In genomic region chr2:120914839-120915521, GRCh38 we compare ENCODE assay signal across 9 cellular contexts.
A peak's percentile ranks its signal among the peaks of the same experiment; 100 is the strongest.
DNase-seq lines count a peak whose midpoint lies in the region; ATAC-seq and TF ChIP-seq lines count a peak whose summit lies in the region.
"Had no signal": no experiment of that assay in that cellular context is flagged by ENCODE, and none has a peak within 500 bp of the region (broad histone marks: within the 10 kb centered on the region; RNA-seq: fewer than 3 reads in every experiment).

No MANE protein-coding gene starts in this region.

- no peaks in the 10 kb centered on the region for H3K4me1 Mint-ChIP-seq in activated T-cell treated with anti-CD3 and anti-CD28 coated beads, Interleukin-2, amount 50 U/mL, for 4 hours (ENCODE audit: low read depth)

- no peaks in the 10 kb centered on the region for H3K79me2 ChIP-seq in trophoblast cell (ENCODE audit: control insufficient read depth, insufficient read depth, low read length, poor library complexity)

- H3K36me3 Mint-ChIP-seq in activated T-cell treated with anti-CD3 and anti-CD28 coated beads, Interleukin-2, amount 50 U/mL, for 4 hours (ENCODE audit: insufficient read depth), result no peaks in the 10 kb centered on the region

- intact Hi-C loops in heart right ventricle (cut with DNase I), result loop anchor here in 3 of 10 donors (5.0 to 10.0 kb wide), 2 partner anchors 88 to 180 kb away; partner anchors contain the start of gene GLI2 (in 2 of the 3)
- intact Hi-C loops in gastrocnemius medialis (cut with DNase I; ENCODE audit: low total_unique reads), result loop anchor here (2.0 kb wide), 3 partner anchors 22 to 48 kb away; no protein-coding TSS in a partner anchor

- H3K9ac ChIP-seq in trophoblast cell (ENCODE audit: low read length), result no peak overlapping the region

- H3K9me3 Mint-ChIP-seq in activated T-cell treated with anti-CD3 and anti-CD28 coated beads, Interleukin-2, amount 50 U/mL, for 4 hours, result no peaks in the 10 kb centered on the region

- no peak for TF ChIP-seq POLR2A in gastrocnemius medialis (IDR thresholded peaks at IDR 0.05)

- H3K4me3 Mint-ChIP-seq in activated T-cell treated with anti-CD3 and anti-CD28 coated beads, Interleukin-2, amount 50 U/mL, for 4 hours, result no peak overlapping the region

- no peak overlapping the region for H2BK12ac ChIP-seq in trophoblast cell (ENCODE audit: low read length)

- H2BK5ac ChIP-seq in trophoblast cell (ENCODE audit: low read depth, low read length, poor library complexity), result no peak overlapping the region

- H3K4me2 ChIP-seq in trophoblast cell (ENCODE audit: low read length), result no peak overlapping the region

- H3K36me3 ChIP-seq in heart right ventricle (no peaks in the 10 kb centered on the region), gastrocnemius medialis (no peaks in the 10 kb centered on the region), trophoblast cell (ENCODE audit: control insufficient read depth in 1 of 2, insufficient read depth in 2 of 2, low read length in 2 of 2) (no peaks in the 10 kb centered on the region)

- in situ Hi-C loops in gastrocnemius medialis (cut with MboI; ENCODE audit: low sequenced_read_pairs in 4 of 4), result no loop called here

- H2BK120ac ChIP-seq in trophoblast cell (ENCODE audit: insufficient read depth, low read length, poor library complexity), result no peak overlapping the region

- DNase-seq in GOT3 (lab: John Stamatoyannopoulos, UW) (peak; percentile 20), amniotic stem cell (lab: John Stamatoyannopoulos, UW) (peak; percentile 56), heart right ventricle (peak; percentile 84 to 85), gastrocnemius medialis (peak; percentile 88 to 91), trophoblast cell (no peak)
- no peak for DNase-seq in activated T-cell treated with anti-CD3 and anti-CD28 coated beads, Interleukin-2, amount 50 U/mL, for 4 hours
- DNase-seq: stimulated activated CD4-positive, alpha-beta T cell treated with anti-CD3 and anti-CD28 coated beads, Interleukin-4, amount 100 ng/mL, for 1 hour had no signal

- TF ChIP-seq CTCF in heart right ventricle (IDR thresholded peaks at IDR 0.05) (peak in 5 of 9 donors; percentile 12 to 47 (median 43)), gastrocnemius medialis (IDR thresholded peaks at IDR 0.05 in 4 of 5, conservative IDR thresholded peaks at IDR 0.05 in 1 of 5) (peak in 4 of 5 experiments; percentile 21 to 47 (median 36))

- H3K27ac ChIP-seq in heart right ventricle, result peak overlapping the region; percentile 21 to 81 (median 74)
- peak overlapping the region; percentile 31 to 63 (median 49) for H3K27ac ChIP-seq in gastrocnemius medialis
- H3K27ac ChIP-seq in trophoblast cell (ENCODE audit: low read depth, low read length), result no peak overlapping the region

- ATAC-seq in heart right ventricle, result peak; percentile 79 to 91 (median 86)
- ATAC-seq in gastrocnemius medialis, result peak; percentile 93 to 95
- no peak for ATAC-seq in HG02571 (IDR thresholded peaks at IDR 0.05; ENCODE audit: unreplicated experiment)
- ATAC-seq in activated T-cell treated with anti-CD3 and anti-CD28 coated beads, Interleukin-2, amount 50 U/mL, for 4 hours, result no peak
- no peak for ATAC-seq in GM19463 (IDR thresholded peaks at IDR 0.05; ENCODE audit: unreplicated experiment)

- H3K23ac ChIP-seq in trophoblast cell (ENCODE audit: low read length), result no peak overlapping the region

- H3K4me3 ChIP-seq in heart right ventricle, result no peak overlapping the region
- H3K4me3 ChIP-seq in gastrocnemius medialis, result no peak overlapping the region
- no peak overlapping the region for H3K4me3 ChIP-seq in trophoblast cell (ENCODE audit: low read depth, low read length)

- no peak overlapping the region for H2AK5ac ChIP-seq in trophoblast cell (ENCODE audit: low read length)

- H3K4me1 ChIP-seq in heart right ventricle (peaks cover 19 to 52% (median 37%) of the 10 kb centered on the region in 9 donors), gastrocnemius medialis (peaks cover 25 to 32% of the 10 kb centered on the region in 2 donors), trophoblast cell (ENCODE audit: control insufficient read depth in 1 of 2, insufficient read depth in 2 of 2, low read length in 2 of 2) (peaks cover 14 to 23% of the 10 kb centered on the region in 2 experiments)

- H3K27me3 ChIP-seq in heart right ventricle, result no peaks in the 10 kb centered on the region
- H3K27me3 ChIP-seq in gastrocnemius medialis, result no peaks in the 10 kb centered on the region
- no peaks in the 10 kb centered on the region for H3K27me3 ChIP-seq in trophoblast cell (ENCODE audit: insufficient read depth, low read length)

- WGBS in heart right ventricle, 2 donors, result 8 to 16% methylated on average over 17 of the region's 17 CpGs
- WGBS in trophoblast cell (ENCODE audit: extremely low coverage, insufficient coverage, insufficient read length), result no CpG with 5 or more reads among the region's 17 CpGs

- no peaks in the 10 kb centered on the region for H3K9me3 ChIP-seq in heart right ventricle
- no peaks in the 10 kb centered on the region for H3K9me3 ChIP-seq in gastrocnemius medialis
- peaks cover 8% of the 10 kb centered on the region for H3K9me3 ChIP-seq in trophoblast cell (ENCODE audit: insufficient read depth, low read depth, low read length)

- H3K14ac ChIP-seq in trophoblast cell (ENCODE audit: low read length), result no peak overlapping the region

- H3K27me3 Mint-ChIP-seq in activated T-cell treated with anti-CD3 and anti-CD28 coated beads, Interleukin-2, amount 50 U/mL, for 4 hours (ENCODE audit: low read depth), result no peaks in the 10 kb centered on the region

- no peaks in the 10 kb centered on the region for H3K79me1 ChIP-seq in trophoblast cell (ENCODE audit: low read length)

- no peak overlapping the region for H2AFZ ChIP-seq in trophoblast cell (ENCODE audit: insufficient read depth, low read length, poor library complexity)

- no peak overlapping the region for H4K12ac ChIP-seq in trophoblast cell (ENCODE audit: low read depth, low read length)

- no peak overlapping the region for H3K18ac ChIP-seq in trophoblast cell (ENCODE audit: low read length)

- H3K4ac ChIP-seq in trophoblast cell (ENCODE audit: low read depth, low read length), result no peak overlapping the region

- no peak overlapping the region for H4K91ac ChIP-seq in trophoblast cell (ENCODE audit: low read depth, low read length)

- H4K8ac ChIP-seq in trophoblast cell (ENCODE audit: low read depth, low read length), result no peak overlapping the region

Comparison
In these comparisons a context has a peak if more than half of its experiments do, and no peak if none do; other contexts are left out.
1. DNase-seq: peak in GOT3 (single experiment), amniotic stem cell (single experiment), heart right ventricle (2 of 2) and gastrocnemius medialis (2 of 2); none in activated T-cell treated with anti-CD3 and anti-CD28 coated beads, Interleukin-2, amount 50 U/mL, for 4 hours (single experiment) and trophoblast cell (0 of 2).
2. ATAC-seq: peak in heart right ventricle (8 of 8) and gastrocnemius medialis (2 of 2); none in HG02571 (single experiment), activated T-cell treated with anti-CD3 and anti-CD28 coated beads, Interleukin-2, amount 50 U/mL, for 4 hours (0 of 2) and GM19463 (single experiment).